Comparison of ENCODE assay signal across 33 cellular contexts in genomic region chr4:109622581-109622980, GRCh38.
"Had no signal": no experiment of that assay in that cellular context is flagged by ENCODE, and none has a peak within 500 bp of the region (broad histone marks: within the 10 kb centered on the region; RNA-seq: fewer than 3 reads in every experiment).

No MANE protein-coding gene starts in this region.

- H3K9me3 ChIP-seq: adrenal gland, body of pancreas, breast epithelium had no signal

- ATAC-seq: activated CD8-positive, alpha-beta memory T cell treated with anti-CD3 and anti-CD28 coated beads, Interleukin-2, amount 10 ng/mL, durations not matched to agents 7 days and 5 days; activated CD8-positive, alpha-beta T cell treated with anti-CD3 and anti-CD28 coated beads, Interleukin-2, amount 10 ng/mL, durations not matched to agents 7 days and 5 days; activated naive CD4-positive, alpha-beta T cell treated with anti-CD3 and anti-CD28 coated beads, Interleukin-2, amount 50 U/mL, for 72 hours; activated T-helper 17 cell treated with anti-CD3 and anti-CD28 coated beads, Interleukin-2, amount 50 U/mL, for 72 hours; body of pancreas had no signal

- H3K4me1 ChIP-seq: adrenal gland, body of pancreas, breast epithelium had no signal

- H3K36me3 ChIP-seq: adrenal gland, brain microvascular endothelial cell, breast epithelium had no signal

- H3K4me3 ChIP-seq: adrenal gland, body of pancreas, breast epithelium had no signal

- FAIRE-seq: astrocyte, TTC549 had no signal

- H3K27me3 ChIP-seq: adrenal gland, body of pancreas, brain microvascular endothelial cell, breast epithelium had no signal

- H3K27ac ChIP-seq: adrenal gland, body of pancreas, brain microvascular endothelial cell, breast epithelium, VCaP had no signal

- DNase-seq: activated B cell treated with CpG ODN at 0.5 μM for 24 hours; activated CD4-positive, alpha-beta memory T cell treated with anti-CD3 and anti-CD28 coated beads, Interleukin-2, amount 10 ng/mL, durations not matched to agents 7 days and 5 days; activated CD4-positive, alpha-beta T cell treated with anti-CD3 and anti-CD28 coated beads for 4 hours; activated CD4-positive, alpha-beta T cell treated with anti-CD3 and anti-CD28 coated beads, Interleukin-2, amount 10 ng/mL, durations not matched to agents 24 days and 14 days; activated CD4-positive, alpha-beta T cell treated with anti-CD3 and anti-CD28 coated beads, Interleukin-2, amount 50 U/mL, for 48 hours; activated CD4-positive, CD25-positive, alpha-beta regulatory T cell treated with anti-CD3 and anti-CD28 coated beads, Interleukin-2, amount 50 U/mL, for 72 hours; activated CD8-positive, alpha-beta memory T cell treated with anti-CD3 and anti-CD28 coated beads for 24 hours; activated CD8-positive, alpha-beta memory T cell treated with anti-CD3 and anti-CD28 coated beads, Interleukin-2, amount 10 ng/mL, durations not matched to agents 7 days and 5 days; activated CD8-positive, alpha-beta memory T cell treated with anti-CD3 and anti-CD28 coated beads, Interleukin-2, amount 50 U/mL, for 48 hours; activated CD8-positive, alpha-beta T cell treated with anti-CD3 and anti-CD28 coated beads, Interleukin-2, amount 10 ng/mL, durations not matched to agents 7 days and 5 days; activated effector memory CD4-positive, alpha-beta T cell treated with anti-CD3 and anti-CD28 coated beads, Interleukin-2, amount 50 U/mL, for 16 hours; activated gamma-delta T cell treated with Interleukin-2 at 50 U/mL for 16 hours; activated naive CD4-positive, alpha-beta T cell; activated naive CD4-positive, alpha-beta T cell treated with anti-CD3 and anti-CD28 coated beads for 36 hours; activated naive CD4-positive, alpha-beta T cell treated with anti-CD3 and anti-CD28 coated beads, Interleukin-2, amount 50 U/mL, for 16 hours; activated naive CD8-positive, alpha-beta T cell treated with anti-CD3 and anti-CD28 coated beads for 36 hours; activated T-cell treated with anti-CD3 and anti-CD28 coated beads, Interleukin-2, amount 50 U/mL, for 24 hours; activated T-cell treated with anti-CD3 and anti-CD28 coated beads, Interleukin-2, amount 50 U/mL, for 48 hours; adrenal gland; amniotic stem cell; aorta; body of pancreas; brain microvascular endothelial cell; central memory CD4-positive, alpha-beta T cell; T-helper 1 cell; T-helper 2 cell; T-helper 9 cell had no signal
